In genomic region chr6:144321839-144322591, GRCh38 we compare ENCODE assay signal across 2 cellular contexts.
TF ChIP-seq lines count a peak whose summit lies in the region.

No MANE protein-coding gene starts in this region.

TF ChIP-seq in A549, 52 proteins besides CTCF, POLR2A, EP300 and RAD21 (continued from another document):
- no peak for TF ChIP-seq PBX3 (IDR thresholded peaks at IDR 0.05)
- no peak for TF ChIP-seq FOSL2 (IDR thresholded peaks at IDR 0.05)
- 0 out of 2 replicates have a peak, but pooled peaks have one; percentile 5 for TF ChIP-seq FOSL2 (CRISPR knock-in tag; IDR thresholded peaks at IDR 0.05)

TF ChIP-seq in GM23338, 12 proteins besides CTCF, POLR2A, EP300 and RAD21 (continued from another document):
- TF ChIP-seq ZNF462 (CRISPR knock-in tag; IDR thresholded peaks at IDR 0.05) (no peak), ETS1 (IDR thresholded peaks at IDR 0.05) (no peak)
